ENCODE assay signal across 8 cellular contexts in genomic region chr19:4061178-4061682, GRCh38. TPM values are rescaled to one million over a fixed set of nuclear protein-coding genes. Genes with fewer than 3 reads are reported as not detected.
DNase-seq lines count a peak whose midpoint lies in the region; ATAC-seq and TF ChIP-seq lines count a peak whose summit lies in the region.

No MANE protein-coding gene starts in this region.

- no peak for TF ChIP-seq CTCF in Peyer's patch (IDR thresholded peaks at IDR 0.05)
- TF ChIP-seq CTCF in esophagus squamous epithelium (IDR thresholded peaks at IDR 0.05), result no peak

- H3K27me3 ChIP-seq in Peyer's patch (no peaks in the 10 kb centered on the region), esophagus squamous epithelium (no peaks in the 10 kb centered on the region)

- WGBS in esophagus squamous epithelium, 2 donors, result 0 to 5% methylated on average over 1 to 7 of the region's 23 CpGs

- DNase-seq in Daoy (ENCODE audit: low read depth), result peak; percentile 46
- peak; percentile 68 to 98 (median 94) for DNase-seq in Peyer's patch
- no peak for DNase-seq in esophagus squamous epithelium (lab: John Stamatoyannopoulos, UW)
- peak; percentile 42 for DNase-seq in renal cortical epithelial cell (ENCODE audit: low read depth)
- DNase-seq in cerebellar nuclear complex (lab: John Stamatoyannopoulos, UW), result no peak
- DNase-seq in DMS79 treated with DMSO at 0.1 percent for 48 hours (lab: John Stamatoyannopoulos, UW), result no peak
- no peak for DNase-seq in AML-193 (lab: John Stamatoyannopoulos, UW)

- TF ChIP-seq POLR2A in Peyer's patch (IDR thresholded peaks at IDR 0.05) (peak; percentile 63 to 86), esophagus squamous epithelium (IDR thresholded peaks at IDR 0.05) (peak in 1 of 4 donors; percentile 60)

- H3K36me3 ChIP-seq in Peyer's patch (peaks cover 0 to 6% (median 0%) of the 10 kb centered on the region in 3 donors), esophagus squamous epithelium (peaks cover 0 to 27% (median 5%) of the 10 kb centered on the region in 3 donors)

- H3K4me3 ChIP-seq in Peyer's patch, result peak overlapping the region; percentile 17 to 100 (median 67)
- peak overlapping the region; percentile 22 to 100 (median 99) for H3K4me3 ChIP-seq in esophagus squamous epithelium

- intact Hi-C loops in esophagus squamous epithelium (cut with DNase I), result no loop called here

- H3K4me1 ChIP-seq in Peyer's patch (peaks cover 5 to 72% (median 55%) of the 10 kb centered on the region in 4 donors), esophagus squamous epithelium (peaks cover 65 to 82% (median 67%) of the 10 kb centered on the region in 3 donors)

- no peak for ATAC-seq in HG03460 (IDR thresholded peaks at IDR 0.05; ENCODE audit: unreplicated experiment)

- no peaks in the 10 kb centered on the region for H3K9me3 ChIP-seq in Peyer's patch
- no peaks in the 10 kb centered on the region for H3K9me3 ChIP-seq in esophagus squamous epithelium

- H3K27ac ChIP-seq in Peyer's patch, result peak overlapping the region; percentile 96 to 100 (median 98)
- H3K27ac ChIP-seq in esophagus squamous epithelium, result peak overlapping the region; percentile 97 to 99 (median 98)

RNA-seq across cellular contexts. Expression of gene ZBTB7A, which starts 5.5 kb away (rescaled TPM):
- 7.9 and 14.8 TPM in 2 replicates for total RNA-seq in Daoy (2014; rRNA removed; shearing (Covaris generic))
- total RNA-seq in Peyer's patch (100 to 1,000 TPM in 2 of 4 donors, 10 to 100 TPM in 2; 74.3 to 149 (median 96.1) TPM), esophagus squamous epithelium (100 to 1,000 TPM in 1 of 4 donors, 10 to 100 TPM in 3; 60.5 to 187 (median 81.2) TPM), renal cortical epithelial cell (22.6 and 38.1 TPM in 2 replicates)

RNA-seq across cellular contexts. Expression of gene PIAS4, which starts 53.7 kb away (rescaled TPM):
- total RNA-seq in Daoy (2014; rRNA removed; shearing (Covaris generic)), result 25.7 and 31.5 TPM in 2 replicates
- total RNA-seq in Peyer's patch, result 10 to 100 TPM; 15.9 to 47.9 (median 24.2) TPM
- total RNA-seq in esophagus squamous epithelium, result 10 to 100 TPM; 11.4 to 15.1 (median 13.0) TPM
- total RNA-seq in renal cortical epithelial cell, result 13.2 and 31.2 TPM in 2 replicates

Comparison
In these comparisons a context has a peak if more than half of its experiments do, and no peak if none do; other contexts are left out.
1. DNase-seq: peak in Daoy (single experiment), Peyer's patch (3 of 3) and renal cortical epithelial cell (single experiment); none in esophagus squamous epithelium (single experiment), cerebellar nuclear complex (0 of 2), DMS79 treated with DMSO at 0.1 percent for 48 hours (single experiment) and AML-193 (0 of 2).